12 cellular contexts compared by ENCODE assay signal in genomic region chr14:47675239-47675488, GRCh38. TPM values are rescaled to one million over a fixed set of nuclear protein-coding genes. Genes with fewer than 3 reads are reported as not detected.
DNase-seq lines count a peak whose midpoint lies in the region; ATAC-seq and TF ChIP-seq lines count a peak whose summit lies in the region.
"Had no signal": no experiment of that assay in that cellular context is flagged by ENCODE, and none has a peak within 500 bp of the region (broad histone marks: within the 10 kb centered on the region; RNA-seq: fewer than 3 reads in every experiment).

No MANE protein-coding gene starts in this region.

- no peak overlapping the region for H3K27ac Mint-ChIP-seq in progenitor cell of endocrine pancreas

- H3K4me1 ChIP-seq in ES-I3 (ENCODE audit: insufficient read depth, low read length): peaks cover 3% of the 10 kb centered on the region; the same call in 1 of the 2 replicates
- peaks cover 5% of the 10 kb centered on the region for H3K4me1 ChIP-seq in hepatocyte (ENCODE audit: insufficient read depth)
- H3K4me1 ChIP-seq: adrenal gland had no signal

- peaks cover 9% of the 10 kb centered on the region for H3K4me1 Mint-ChIP-seq in progenitor cell of endocrine pancreas (ENCODE audit: low read depth)

- no peaks in the 10 kb centered on the region for H3K9me3 ChIP-seq in ES-I3 (ENCODE audit: control insufficient read depth, insufficient read depth, low read length)
- no peaks in the 10 kb centered on the region for H3K9me3 ChIP-seq in SK-N-MC (ENCODE audit: low read depth, low read length)
- no peaks in the 10 kb centered on the region for H3K9me3 ChIP-seq in hepatocyte (ENCODE audit: low read depth)
- H3K9me3 ChIP-seq: adrenal gland had no signal

- H3K9me2 ChIP-seq in hepatocyte (replicated peaks; ENCODE audit: insufficient read depth): no peaks in the 10 kb centered on the region

- DNase-seq in SK-N-MC (ENCODE audit: low read depth, low spot score): no peak
- no peak for DNase-seq in hepatocyte (ENCODE audit: low spot score)
- no peak for DNase-seq in progenitor cell of endocrine pancreas (ENCODE audit: low spot score, unreplicated experiment)
- DNase-seq in NOMO-1 (lab: John Stamatoyannopoulos, UW; ENCODE audit: unreplicated experiment in 2 of 2): no peak
- no peak for DNase-seq in NCI-H2171 (lab: John Stamatoyannopoulos, UW)
- DNase-seq in DMS53 (lab: John Stamatoyannopoulos, UW): no peak
- DNase-seq: adrenal gland, NCI-H1092 had no signal

- no peaks in the 10 kb centered on the region for H3K9me3 Mint-ChIP-seq in progenitor cell of endocrine pancreas (ENCODE audit: low read depth)

- no peaks in the 10 kb centered on the region for H3K36me3 Mint-ChIP-seq in progenitor cell of endocrine pancreas (ENCODE audit: insufficient read depth)

- WGBS in hepatocyte (ENCODE audit: low lambda C conversion rate, missing lambda C conversion rate): 9% methylated on average over 8 of the region's 12 CpGs

- no peak for TF ChIP-seq CTCF in hepatocyte (IDR thresholded peaks at IDR 0.05; ENCODE audit: poor library complexity)
- TF ChIP-seq CTCF in progenitor cell of endocrine pancreas (IDR thresholded peaks at IDR 0.05; ENCODE audit: unreplicated experiment): no peak

- H3K4me2 ChIP-seq in hepatocyte: peak overlapping the region; percentile 97

- no peaks in the 10 kb centered on the region for H3K79me2 ChIP-seq in hepatocyte

- H3K27ac ChIP-seq in SK-N-MC (no peak overlapping the region), hepatocyte (no peak overlapping the region)
- H3K27ac ChIP-seq: adrenal gland had no signal

- H3K36me3 ChIP-seq in ES-I3 (ENCODE audit: insufficient read depth, low read length): no peaks in the 10 kb centered on the region
- H3K36me3 ChIP-seq in SK-N-MC (ENCODE audit: insufficient read depth, low read length): no peaks in the 10 kb centered on the region
- no peaks in the 10 kb centered on the region for H3K36me3 ChIP-seq in hepatocyte (replicated peaks; ENCODE audit: insufficient read depth, low read depth)
- H3K36me3 ChIP-seq: adrenal gland had no signal

- H2AFZ ChIP-seq in hepatocyte: peak overlapping the region; percentile 88

- no peak for ATAC-seq in GM19452 (IDR thresholded peaks at IDR 0.05; ENCODE audit: unreplicated experiment)

- peaks cover 91% of the 10 kb centered on the region for H3K27me3 Mint-ChIP-seq in progenitor cell of endocrine pancreas

- peaks cover 71% of the 10 kb centered on the region for H3K27me3 ChIP-seq in hepatocyte

- no peaks in the 10 kb centered on the region for H4K20me1 ChIP-seq in hepatocyte (ENCODE audit: insufficient read depth, poor library complexity, severe bottlenecking)

- H3K9ac ChIP-seq in ES-I3 (ENCODE audit: low read depth, low read length) (peak overlapping the region; percentile 78), SK-N-MC (ENCODE audit: insufficient read length) (no peak overlapping the region)

- peak overlapping the region; percentile 77 for H3K4me3 Mint-ChIP-seq in progenitor cell of endocrine pancreas (ENCODE audit: low read depth)

- peak overlapping the region; percentile 74 for H3K4me3 ChIP-seq in SK-N-MC
- H3K4me3 ChIP-seq in hepatocyte: peak overlapping the region; percentile 58
- H3K4me3 ChIP-seq: adrenal gland had no signal

RNA-seq across cellular contexts. Expression of gene MDGA2, which starts 0.2 kb away (rescaled TPM):
- total RNA-seq in hepatocyte (0.70 and 1.1 TPM in 2 replicates), progenitor cell of endocrine pancreas (0.19 and 0.55 TPM in 2 replicates)
- 0.51 and 0.69 TPM in 2 replicates for polyA plus RNA-seq in hepatocyte
- total RNA-seq: T-helper 2 cell treated with Interferon-gamma antibody and Interleukin-4, amounts not matched to agents 100 ng/mL and 5 ng/mL, for 36 hours had no signal
- polyA plus RNA-seq: esophagus had no signal
